In genomic region chr2:55302241-55302640, GRCh38 we compare ENCODE assay signal across 13 cellular contexts. TPM values are rescaled to one million over a fixed set of nuclear protein-coding genes. Genes with fewer than 3 reads are reported as not detected.
DNase-seq lines count a peak whose midpoint lies in the region; ATAC-seq and TF ChIP-seq lines count a peak whose summit lies in the region.
"Had no signal": no experiment of that assay in that cellular context is flagged by ENCODE, and none has a peak within 500 bp of the region (broad histone marks: within the 10 kb centered on the region; RNA-seq: fewer than 3 reads in every experiment).

No MANE protein-coding gene starts in this region.

- DNase-seq in left colon (no peak), amygdala (lab: John Stamatoyannopoulos, UW) (no peak), endodermal cell (no peak)
- DNase-seq: activated B cell treated with CpG ODN at 0.5 μM for 24 hours; activated gamma-delta T cell; CD4-positive, alpha-beta memory T cell had no signal

- peaks cover 24% of the 10 kb centered on the region for H3K36me3 Mint-ChIP-seq in endodermal cell (ENCODE audit: low read depth)
- H3K36me3 Mint-ChIP-seq: CD4-positive, alpha-beta memory T cell had no signal

- no peaks in the 10 kb centered on the region for H3K4me1 ChIP-seq in endodermal cell (ENCODE audit: control insufficient read depth, insufficient read depth, low read length)
- H3K4me1 ChIP-seq: neural progenitor cell had no signal

- WGBS in endodermal cell (ENCODE audit: insufficient coverage in 1 of 2, insufficient read length in 1 of 2), 2 experiments = 95 to 100% methylated on average over 2 to 3 of the region's 3 CpGs

- H3K27me3 ChIP-seq in endodermal cell (ENCODE audit: control insufficient read depth, insufficient read depth, low read length, poor library complexity, severe bottlenecking) = no peaks in the 10 kb centered on the region
- H3K27me3 ChIP-seq: neural progenitor cell had no signal

- no peaks in the 10 kb centered on the region for H3K27me3 Mint-ChIP-seq in endodermal cell (ENCODE audit: insufficient read depth)
- H3K27me3 Mint-ChIP-seq: activated B cell treated with CpG ODN at 0.5 μM for 24 hours; CD4-positive, alpha-beta memory T cell; stimulated activated naive CD8-positive, alpha-beta T cell treated with anti-CD3 and anti-CD28 coated beads, Interleukin-15, Interleukin-2, amounts not matched to agents 100 ng/mL and 50 ng/mL, for 24 hours had no signal

- intact Hi-C loops in left colon (cut with DNase I, micrococcal nuclease) = no loop called here

- TF ChIP-seq CTCF in endodermal cell (conservative IDR thresholded peaks at IDR 0.05) = no peak

- no peak overlapping the region for H3K4me3 ChIP-seq in endodermal cell (ENCODE audit: low read length)
- H3K4me3 ChIP-seq: neural progenitor cell had no signal

- no peaks in the 10 kb centered on the region for H3K9me3 ChIP-seq in endodermal cell (ENCODE audit: control insufficient read depth, low read length)

- ATAC-seq in GM18498 (IDR thresholded peaks at IDR 0.05; ENCODE audit: unreplicated experiment) = peak; percentile 81
- peak; percentile 55 for ATAC-seq in GM19372 (IDR thresholded peaks at IDR 0.05; ENCODE audit: low read depth, unreplicated experiment)
- peak; percentile 69 for ATAC-seq in HG02763 (IDR thresholded peaks at IDR 0.05; ENCODE audit: unreplicated experiment)
- ATAC-seq in HG03520 (IDR thresholded peaks at IDR 0.05; ENCODE audit: unreplicated experiment) = peak; percentile 83
- ATAC-seq in GM19328 (IDR thresholded peaks at IDR 0.05; ENCODE audit: unreplicated experiment) = no peak
- ATAC-seq in left colon = no peak

- H3K4me3 Mint-ChIP-seq in endodermal cell = no peak overlapping the region
- H3K4me3 Mint-ChIP-seq: activated B cell treated with CpG ODN at 0.5 μM for 24 hours; CD4-positive, alpha-beta memory T cell; neural progenitor cell; stimulated activated naive CD8-positive, alpha-beta T cell treated with anti-CD3 and anti-CD28 coated beads, Interleukin-15, Interleukin-2, amounts not matched to agents 100 ng/mL and 50 ng/mL, for 24 hours had no signal

- H3K27ac ChIP-seq in endodermal cell (ENCODE audit: low read depth, low read length) = no peak overlapping the region
- H3K27ac ChIP-seq: neural progenitor cell had no signal

- H3K9ac ChIP-seq in endodermal cell (ENCODE audit: extremely low read depth, low read length, poor library complexity, severe bottlenecking) = no peak overlapping the region
- H3K9ac ChIP-seq: neural progenitor cell had no signal

- peaks cover 53% of the 10 kb centered on the region for H3K36me3 ChIP-seq in endodermal cell (ENCODE audit: control insufficient read depth, insufficient read depth, low read length)

- no peak overlapping the region for H3K27ac Mint-ChIP-seq in endodermal cell
- H3K27ac Mint-ChIP-seq: activated B cell treated with CpG ODN at 0.5 μM for 24 hours; CD4-positive, alpha-beta memory T cell; neural progenitor cell; stimulated activated naive CD8-positive, alpha-beta T cell treated with anti-CD3 and anti-CD28 coated beads, Interleukin-15, Interleukin-2, amounts not matched to agents 100 ng/mL and 50 ng/mL, for 24 hours had no signal

- H3K9me3 Mint-ChIP-seq in endodermal cell = no peaks in the 10 kb centered on the region
- H3K9me3 Mint-ChIP-seq: activated B cell treated with CpG ODN at 0.5 μM for 24 hours; CD4-positive, alpha-beta memory T cell; neural progenitor cell; stimulated activated naive CD8-positive, alpha-beta T cell treated with anti-CD3 and anti-CD28 coated beads, Interleukin-15, Interleukin-2, amounts not matched to agents 100 ng/mL and 50 ng/mL, for 24 hours had no signal

- H3K4me1 Mint-ChIP-seq in endodermal cell = no peaks in the 10 kb centered on the region
- H3K4me1 Mint-ChIP-seq: activated B cell treated with CpG ODN at 0.5 μM for 24 hours, neural progenitor cell had no signal

RNA-seq across cellular contexts. Expression of gene MTIF2, which starts 33.2 kb away (rescaled TPM):
- total RNA-seq in left colon (10 to 100 TPM; 38.9 to 47.1 TPM), endodermal cell (10 to 100 TPM; 30.7 to 35.3 TPM)
- polyA plus RNA-seq in endodermal cell (2013, experiment 1 of 2) = 27.2 TPM
- 24.5 TPM for polyA plus RNA-seq in endodermal cell (2013, experiment 2 of 2)

Comparison
In these comparisons a context has a peak if more than half of its experiments do, and no peak if none do; other contexts are left out.
1. ATAC-seq: peak in GM18498 (single experiment), GM19372 (single experiment), HG02763 (single experiment) and HG03520 (single experiment); none in GM19328 (single experiment) and left colon (single experiment).